ENCODE assay signal across 8 cellular contexts in genomic region chr17:63425478-63425877, GRCh38. TPM values are rescaled to one million over a fixed set of nuclear protein-coding genes. Genes with fewer than 3 reads are reported as not detected.
DNase-seq lines count a peak whose midpoint lies in the region; ATAC-seq and TF ChIP-seq lines count a peak whose summit lies in the region.

No MANE protein-coding gene starts in this region.

- no peak overlapping the region for H3K4me2 ChIP-seq in OCI-LY7 (ENCODE audit: low read length)

- no peaks in the 10 kb centered on the region for H3K36me3 ChIP-seq in OCI-LY7 (ENCODE audit: insufficient read depth, low read length)

- DNase-seq in GM04504 (ENCODE audit: low read depth) (peak; percentile 61), HuH-7.5 (ENCODE audit: low spot score) (peak; percentile 84), OCI-LY7 (ENCODE audit: low spot score) (peak; percentile 81), epithelial cell of proximal tubule (ENCODE audit: low read depth) (no peak)
- DNase-seq in activated CD8-positive, alpha-beta memory T cell treated with anti-CD3 and anti-CD28 coated beads, Interleukin-2, amount 50 U/mL, for 4 hours = peak; percentile 67
- peak; percentile 39 to 82 (median 67) for DNase-seq in naive thymus-derived CD8-positive, alpha-beta T cell
- DNase-seq in stimulated activated naive CD4-positive, alpha-beta T cell treated with Interleukin-2 at 50 U/mL for 16 hours (lab: John Stamatoyannopoulos, UW) = peak; percentile 44

- H3K27me3 Mint-ChIP-seq in naive thymus-derived CD8-positive, alpha-beta T cell = no peaks in the 10 kb centered on the region

- no peaks in the 10 kb centered on the region for H4K20me1 ChIP-seq in OCI-LY7 (ENCODE audit: insufficient read depth, low read length)

- no peaks in the 10 kb centered on the region for H3K79me2 ChIP-seq in OCI-LY7 (ENCODE audit: insufficient read depth, low read depth, low read length)

- peak; percentile 98 for TF ChIP-seq CTCF in OCI-LY7 (conservative IDR thresholded peaks at IDR 0.05; ENCODE audit: low read length)
- peak; percentile 99 for TF ChIP-seq CTCF in epithelial cell of proximal tubule (conservative IDR thresholded peaks at IDR 0.05; ENCODE audit: low read depth, low read length)

- BruUV-seq in OCI-LY7 (replicated peaks; lab: Mats Ljungman, UMichigan) = no TSS peak

- peak; percentile 73 to 86 for ATAC-seq in naive thymus-derived CD8-positive, alpha-beta T cell
- no peak for ATAC-seq in HG02870 (IDR thresholded peaks at IDR 0.05; ENCODE audit: unreplicated experiment)

- peaks cover 14 to 40% (median 36%) of the 10 kb centered on the region in 4 donors for H3K4me1 Mint-ChIP-seq in naive thymus-derived CD8-positive, alpha-beta T cell

- peaks cover 0 to 5% (median 5%) of the 10 kb centered on the region in 3 donors for H3K36me3 Mint-ChIP-seq in naive thymus-derived CD8-positive, alpha-beta T cell

- no peaks in the 10 kb centered on the region for H3K9me3 ChIP-seq in OCI-LY7 (ENCODE audit: low read length)

- H3K27ac Mint-ChIP-seq in naive thymus-derived CD8-positive, alpha-beta T cell = peak overlapping the region in 3 of 10 donors; percentile 31 to 50 (median 35)

- H2AFZ ChIP-seq in OCI-LY7 (ENCODE audit: low read length) = no peak overlapping the region

- intact Hi-C loops in OCI-LY7 (cut with micrococcal nuclease; ENCODE audit: unreplicated experiment) = loop anchor here (1.0 to 5.0 kb wide), 3 partner anchors 54 to 272 kb away; no protein-coding TSS in a partner anchor

- no peak overlapping the region for H3K4me3 ChIP-seq in OCI-LY7 (ENCODE audit: low read depth, low read length, poor library complexity, severe bottlenecking)
- no peak overlapping the region for H3K4me3 ChIP-seq in epithelial cell of proximal tubule (ENCODE audit: low read depth, low read length)

- H3K4me1 ChIP-seq in OCI-LY7 (ENCODE audit: insufficient read depth, low read length, poor library complexity, severe bottlenecking) = peaks cover 14% of the 10 kb centered on the region

- no peaks in the 10 kb centered on the region for H3K9me2 ChIP-seq in OCI-LY7 (ENCODE audit: insufficient read depth, low read length)

- CTCF ChIA-PET in OCI-LY7 (lab: Charles Lee; ENCODE audit: unreplicated experiment) = interaction anchor here (0.6 to 1.2 kb wide), 5 partner anchors 9 to 196 kb away, joined by 3 to 15 read pairs (median 4); no protein-coding TSS in a partner anchor

- H3K4me3 Mint-ChIP-seq in naive thymus-derived CD8-positive, alpha-beta T cell = peak overlapping the region in 2 of 10 donors; percentile 15 to 20

- H3K27ac ChIP-seq in OCI-LY7 (ENCODE audit: low read depth, low read length, poor library complexity, severe bottlenecking) = no peak overlapping the region

- no peaks in the 10 kb centered on the region for H3K9me3 Mint-ChIP-seq in naive thymus-derived CD8-positive, alpha-beta T cell

- POLR2A ChIA-PET in OCI-LY7 (lab: Charles Lee) = interaction anchor here (1.5 kb wide), 1 partner anchor 190 kb away, joined by 4 read pairs; no protein-coding TSS in a partner anchor
- POLR2A ChIA-PET in naive thymus-derived CD8-positive, alpha-beta T cell (lab: Charles Lee) = interaction anchor here (0.9 to 2.4 kb wide), 8 partner anchors 10 to 284 kb away, joined by 3 to 12 read pairs (median 6); no protein-coding TSS in a partner anchor

RNA-seq across cellular contexts. Expression of gene CYB561, which starts 20.6 kb away (rescaled TPM):
- not detected in 2 replicates for total RNA-seq in OCI-LY7 (2014; rRNA removed; shearing (Covaris generic))
- total RNA-seq in OCI-LY7 (2022) = not detected in 2 replicates
- total RNA-seq in epithelial cell of proximal tubule = 16.0 and 18.0 TPM in 2 replicates
- total RNA-seq in naive thymus-derived CD8-positive, alpha-beta T cell = 1 to 10 TPM; 6.0 to 6.3 TPM
- 10 to 100 TPM in 1 of 3 donors, 1 to 10 TPM in 2; 1.2 to 10.3 (median 3.0) TPM for polyA plus RNA-seq in naive thymus-derived CD8-positive, alpha-beta T cell

RNA-seq across cellular contexts. Expression of gene ACE, which starts 51.4 kb away (rescaled TPM):
- total RNA-seq in OCI-LY7 (2014; rRNA removed; shearing (Covaris generic)) = 0.33 and 2.3 TPM in 2 replicates
- total RNA-seq in OCI-LY7 (2022) = 3.6 and 5.1 TPM in 2 replicates
- 0.07 and 1.3 TPM in 2 replicates for total RNA-seq in epithelial cell of proximal tubule
- total RNA-seq in naive thymus-derived CD8-positive, alpha-beta T cell = 1 to 10 TPM; 1.2 to 1.9 TPM
- polyA plus RNA-seq in naive thymus-derived CD8-positive, alpha-beta T cell = under 1 TPM in 1 of 3 donors, not detected in 2; 0.15 TPM

Comparison
In these comparisons a context has a peak if more than half of its experiments do, and no peak if none do; other contexts are left out.
1. RNA of gene CYB561, which starts 20.6 kb away (total RNA-seq): 16.0 to 18.0 TPM in epithelial cell of proximal tubule and 6.0 to 6.3 TPM in naive thymus-derived CD8-positive, alpha-beta T cell; not detected in OCI-LY7; every median in the first group is over 4 times any median in the second.